In the genomic region with DNA sequence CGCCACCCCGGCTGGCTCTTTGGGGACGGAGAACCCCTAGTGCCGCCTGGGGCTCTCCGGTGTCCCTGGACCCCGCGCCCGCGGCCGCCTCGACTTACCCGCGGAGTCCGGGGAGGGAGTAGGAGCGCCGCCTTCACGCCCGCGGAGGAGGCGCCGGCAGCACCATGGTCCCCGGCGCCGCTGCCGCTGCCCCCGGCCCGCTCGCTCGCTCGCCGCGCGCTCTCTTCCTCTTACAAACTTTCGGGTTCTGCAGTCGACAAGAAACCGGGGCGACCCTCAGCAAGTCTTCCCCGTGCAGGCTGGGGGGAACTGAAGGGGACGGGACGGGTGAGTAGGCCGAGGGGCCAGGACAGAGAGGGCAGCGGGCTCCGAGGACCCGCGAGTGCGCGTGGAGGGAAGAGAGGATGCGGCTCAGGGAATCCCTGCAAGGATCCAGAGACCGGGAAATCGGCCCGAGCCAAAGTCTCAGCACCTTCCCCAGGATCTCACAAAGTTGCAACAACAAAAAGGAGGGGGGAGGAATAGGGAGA, we compare ENCODE assay signal across 8 cellular contexts.
DNase-seq lines count a peak whose midpoint lies in the region; ATAC-seq lines count a peak whose summit lies in the region.

No MANE protein-coding gene starts in this region.

- H3K9me3 ChIP-seq in mucosa of stomach (ENCODE audit: control insufficient read depth, low read length) (no peaks in the 10 kb centered on the region), subcutaneous abdominal adipose tissue (ENCODE audit: control insufficient read depth in 5 of 5, low read length in 5 of 5) (no peaks in the 10 kb centered on the region)

- H3K9ac ChIP-seq in mucosa of stomach (ENCODE audit: low read length) (peak overlapping the region; percentile 83), subcutaneous abdominal adipose tissue (ENCODE audit: low read length in 5 of 5) (peak overlapping the region in 4 of 5 donors; percentile 70 to 90 (median 81))

- ATAC-seq in GM21526 (IDR thresholded peaks at IDR 0.05; ENCODE audit: low FRiP score, unreplicated experiment): no peak

- H3K27ac ChIP-seq in epithelial cell of prostate (peak overlapping the region; percentile 83), subcutaneous abdominal adipose tissue (ENCODE audit: low read depth, low read length) (peak overlapping the region; percentile 57)

- no peaks in the 10 kb centered on the region for H3K36me3 ChIP-seq in mucosa of stomach (ENCODE audit: control insufficient read depth, insufficient read depth, low read length)
- no peaks in the 10 kb centered on the region for H3K36me3 ChIP-seq in subcutaneous abdominal adipose tissue (ENCODE audit: control insufficient read depth in 5 of 5, insufficient read depth in 5 of 5, low read length in 5 of 5)

- H3K4me1 ChIP-seq in mucosa of stomach (ENCODE audit: control insufficient read depth, insufficient read depth, low read length) (peaks cover 22% of the 10 kb centered on the region), subcutaneous abdominal adipose tissue (ENCODE audit: control insufficient read depth in 5 of 5, insufficient read depth in 5 of 5, low read length in 5 of 5) (peaks cover 0 to 34% (median 23%) of the 10 kb centered on the region in 5 donors)

- peak; percentile 34 for DNase-seq in activated T-cell treated with anti-CD3 and anti-CD28 coated beads for 1 hour (ENCODE audit: low read depth)
- no peak for DNase-seq in activated T-cell treated with anti-CD3 and anti-CD28 coated beads for 4 hours
- peak in 2 of 3 experiments; percentile 20 to 28 for DNase-seq in activated CD8-positive, alpha-beta memory T cell treated with anti-CD3 and anti-CD28 coated beads for 48 hours (ENCODE audit: low read depth in 2 of 3, low spot score in 2 of 3)
- DNase-seq in epithelial cell of prostate (ENCODE audit: low read depth, low spot score): no peak
- DNase-seq in cortex of kidney (lab: John Stamatoyannopoulos, UW): no peak

- H3K4me3 ChIP-seq in mucosa of stomach (ENCODE audit: low read length) (peak overlapping the region; percentile 53), subcutaneous abdominal adipose tissue (ENCODE audit: low read depth in 1 of 5, low read length in 5 of 5) (peak overlapping the region; percentile 67 to 93 (median 85))

- no peaks in the 10 kb centered on the region for H3K27me3 ChIP-seq in mucosa of stomach (ENCODE audit: control insufficient read depth, insufficient read depth, low read length)
- H3K27me3 ChIP-seq in subcutaneous abdominal adipose tissue (ENCODE audit: control insufficient read depth in 5 of 5, insufficient read depth in 4 of 5, low read length in 5 of 5): no peaks in the 10 kb centered on the region

Comparison
In these comparisons a context has a peak if more than half of its experiments do, and no peak if none do; other contexts are left out.
1. DNase-seq: peak in activated T-cell treated with anti-CD3 and anti-CD28 coated beads for 1 hour (single experiment) and activated CD8-positive, alpha-beta memory T cell treated with anti-CD3 and anti-CD28 coated beads for 48 hours (2 of 3); none in activated T-cell treated with anti-CD3 and anti-CD28 coated beads for 4 hours (single experiment), epithelial cell of prostate (single experiment) and cortex of kidney (single experiment).